Comparison of ENCODE assay signal across 22 cellular contexts in genomic region chr2:212083492-212083891, GRCh38.
"Had no signal": no experiment of that assay in that cellular context is flagged by ENCODE, and none has a peak within 500 bp of the region (broad histone marks: within the 10 kb centered on the region; RNA-seq: fewer than 3 reads in every experiment).

No MANE protein-coding gene starts in this region.

- H3K4me1 ChIP-seq: colonic mucosa, esophagus squamous epithelium, gastrocnemius medialis, heart right ventricle, left lung, lower lobe of right lung had no signal

- H3K36me3 ChIP-seq: colonic mucosa, esophagus squamous epithelium, gastrocnemius medialis, heart right ventricle, left lung, lower lobe of right lung had no signal

- H3K27ac ChIP-seq: colonic mucosa, epithelial cell of prostate, esophagus squamous epithelium, gastrocnemius medialis, heart right ventricle, left lung, lower lobe of right lung had no signal

- H3K4me3 ChIP-seq: colonic mucosa, esophagus squamous epithelium, gastrocnemius medialis, heart right ventricle, left lung, lower lobe of right lung, mucosa of descending colon had no signal

- DNase-seq: colonic mucosa; cortex of kidney; effector CD8-positive, alpha-beta T cell; effector memory CD8-positive, alpha-beta T cell; endodermal cell; erythroblast; esophagus squamous epithelium; foreskin fibroblast; foreskin melanocyte; gastrocnemius medialis; glutamatergic neuron; head of caudate nucleus; heart right ventricle; hippocampal formation; left cardiac atrium; left lung; left ventricle myocardium superior; lower lobe of right lung; mesenchymal stem cell; mucosa of descending colon had no signal

- H3K9me3 ChIP-seq: colonic mucosa, esophagus squamous epithelium, gastrocnemius medialis, heart right ventricle, left lung, lower lobe of right lung, mucosa of descending colon had no signal

- H3K27me3 ChIP-seq: colonic mucosa, esophagus squamous epithelium, gastrocnemius medialis, heart right ventricle, left lung had no signal

- ATAC-seq: effector memory CD8-positive, alpha-beta T cell; esophagus mucosa; gastrocnemius medialis; heart right ventricle; left cardiac atrium; left lung; left ventricle myocardium superior; lower lobe of right lung; mucosa of descending colon had no signal
